In genomic region chr2:11578081-11578948, GRCh38 we compare ENCODE assay signal across 18 cellular contexts. TPM values are rescaled to one million over a fixed set of nuclear protein-coding genes. Genes with fewer than 3 reads are reported as not detected.
DNase-seq lines count a peak whose midpoint lies in the region; ATAC-seq, FAIRE-seq and TF ChIP-seq lines count a peak whose summit lies in the region.
"Had no signal": no experiment of that assay in that cellular context is flagged by ENCODE, and none has a peak within 500 bp of the region (broad histone marks: within the 10 kb centered on the region; RNA-seq: fewer than 3 reads in every experiment).

No MANE protein-coding gene starts in this region.

- DNase-seq in A549 (ENCODE audit: low read depth in 1 of 2, low spot score in 1 of 2) (no peak), Caco-2 (no peak), K562 (ENCODE audit: extremely low read depth in 1 of 4, low spot score in 3 of 4) (peak in 1 of 4 experiments; percentile 25), posterior vena cava (ENCODE audit: low spot score) (peak; percentile 63), NCI-H524 (lab: John Stamatoyannopoulos, UW) (no peak), upper lobe of right lung (no peak)
- no peak for DNase-seq in activated CD4-positive, alpha-beta T cell treated with anti-CD3 and anti-CD28 coated beads for 4 hours
- DNase-seq: C1 segment of cervical spinal cord, DMS 273 treated with DMSO at 0.1 percent for 48 hours, GDM1, HCEC 1CT, KG1, NCI-H1105 treated with DMSO at 0.1 percent for 48 hours, NCI-H1694 treated with DMSO at 0.1 percent for 48 hours, NCI-H2227 treated with DMSO at 0.1 percent for 48 hours, NCI-H524 treated with DMSO at 0.1 percent for 48 hours had no signal

- no peak for TF ChIP-seq EP300 in A549 (IDR thresholded peaks at IDR 0.05)
- TF ChIP-seq EP300 in K562 (IDR thresholded peaks at IDR 0.05; ENCODE audit: low read length) = no peak

- no peaks in the 10 kb centered on the region for H3K4me1 Mint-ChIP-seq in Caco-2 (ENCODE audit: low read depth, unreplicated experiment)

- TF ChIP-seq CTCF in A549 (IDR thresholded peaks at IDR 0.05) (no peak), Caco-2 (IDR thresholded peaks at IDR 0.05; ENCODE audit: insufficient read depth in 1 of 2, low read depth in 1 of 2, low read length in 1 of 2, severe bottlenecking in 1 of 2, unreplicated experiment in 1 of 2) (no peak), K562 (IDR thresholded peaks at IDR 0.05 in 2 of 3, conservative IDR thresholded peaks at IDR 0.05 in 1 of 3; ENCODE audit: insufficient read depth in 2 of 3, low read depth in 1 of 3, low read length in 3 of 3) (no peak), upper lobe of right lung (IDR thresholded peaks at IDR 0.05) (no peak)

- no peaks in the 10 kb centered on the region for H3K27me3 Mint-ChIP-seq in Caco-2 (ENCODE audit: insufficient read depth, unreplicated experiment)

- peak overlapping the region; percentile 70 for H3K27ac Mint-ChIP-seq in Caco-2 (ENCODE audit: unreplicated experiment)

- TF ChIP-seq POLR2A in A549 (IDR thresholded peaks at IDR 0.05; ENCODE audit: low read length) (no peak), K562 (conservative IDR thresholded peaks at IDR 0.05) (no peak)

- H3K27ac ChIP-seq in A549 (no peak overlapping the region), K562 (ENCODE audit: extremely low read depth, low read depth, low read length) (no peak overlapping the region), upper lobe of right lung (no peak overlapping the region)
- H3K27ac ChIP-seq: SJSA1 had no signal

- H3K36me3 ChIP-seq in Caco-2 (ENCODE audit: control insufficient read depth, insufficient read depth, low read length) = no peaks in the 10 kb centered on the region
- H3K36me3 ChIP-seq in K562 (ENCODE audit: control insufficient read depth, insufficient read depth, low read length) = no peaks in the 10 kb centered on the region; the same call in 2 of the 3 replicates
- no peaks in the 10 kb centered on the region for H3K36me3 ChIP-seq in upper lobe of right lung
- H3K36me3 ChIP-seq: SJSA1 had no signal

- BruUV-seq in Caco-2 (replicated peaks; lab: Mats Ljungman, UMichigan) (no TSS peak), K562 (replicated peaks; lab: Mats Ljungman, UMichigan) (no TSS peak)

- H3K9me3 ChIP-seq in A549 (no peaks in the 10 kb centered on the region), Caco-2 (no peaks in the 10 kb centered on the region), K562 (replicated peaks; ENCODE audit: control insufficient read depth, insufficient read depth, low read depth, low read length) (no peaks in the 10 kb centered on the region), upper lobe of right lung (no peaks in the 10 kb centered on the region)
- H3K9me3 ChIP-seq: SJSA1 had no signal

- H4K20me1 ChIP-seq in K562 (replicated peaks; ENCODE audit: control insufficient read depth, insufficient read depth, low read length) = no peaks in the 10 kb centered on the region

- H3K9me1 ChIP-seq in K562 (ENCODE audit: control insufficient read depth, insufficient read depth, low read length) = no peaks in the 10 kb centered on the region

- no peak overlapping the region for H2AFZ ChIP-seq in K562 (ENCODE audit: low read depth, low read length)

- H3K36me3 Mint-ChIP-seq in Caco-2 (ENCODE audit: insufficient read depth, unreplicated experiment) = no peaks in the 10 kb centered on the region

- H3K79me2 ChIP-seq in K562 (ENCODE audit: control insufficient read depth, insufficient read depth, low read length) = no peaks in the 10 kb centered on the region

- ATAC-seq in A549 = no peak
- ATAC-seq in K562 = no peak
- no peak for ATAC-seq in HG02973 (IDR thresholded peaks at IDR 0.05; ENCODE audit: unreplicated experiment)
- ATAC-seq in upper lobe of right lung = no peak

- POLR2A ChIA-PET in A549 (lab: Yijun Ruan, JAX) = no interaction called here
- POLR2A ChIA-PET in Caco-2 (lab: Charles Lee) = interaction anchor here (0.6 kb wide), 1 partner anchor 132 kb away, joined by 4 read pairs; no protein-coding TSS in a partner anchor
- POLR2A ChIA-PET in K562 (lab: Yijun Ruan, JAX) = interaction anchor here (1.0 to 1.2 kb wide), 2 partner anchors 102 to 156 kb away, joined by 3 to 4 read pairs; no protein-coding TSS in a partner anchor

- peaks cover 12% of the 10 kb centered on the region; the same call in 2 of the 3 replicates for H3K4me1 ChIP-seq in A549
- H3K4me1 ChIP-seq in Caco-2 = 0 out of 2 replicates have a peak, but pooled peaks cover 4% of the 10 kb centered on the region
- H3K4me1 ChIP-seq in K562 (replicated peaks in 1 of 2; ENCODE audit: control insufficient read depth in 2 of 2, insufficient read depth in 2 of 2, low read length in 2 of 2) = peaks cover 8 to 9% of the 10 kb centered on the region in 2 experiments; a peak in 3 of 5 replicates
- no peaks in the 10 kb centered on the region for H3K4me1 ChIP-seq in upper lobe of right lung

- H3K27me3 ChIP-seq in Caco-2 (replicated peaks; ENCODE audit: control insufficient read depth, insufficient read depth, low read length) = no peaks in the 10 kb centered on the region
- peaks cover 4 to 91% of the 10 kb centered on the region in 2 experiments; a peak in 3 of 5 replicates for H3K27me3 ChIP-seq in K562 (ENCODE audit: control insufficient read depth in 2 of 2, insufficient read depth in 2 of 2, low read length in 2 of 2)
- no peaks in the 10 kb centered on the region for H3K27me3 ChIP-seq in upper lobe of right lung
- H3K27me3 ChIP-seq: SJSA1 had no signal

- no peak overlapping the region for H3K4me3 ChIP-seq in A549
- no peak overlapping the region for H3K4me3 ChIP-seq in Caco-2 (ENCODE audit: low read depth, low read length)
- no peak overlapping the region for H3K4me3 ChIP-seq in K562
- no peak overlapping the region for H3K4me3 ChIP-seq in upper lobe of right lung
- H3K4me3 ChIP-seq: SJSA1 had no signal

- H3K9ac ChIP-seq in K562 (ENCODE audit: insufficient read depth in 1 of 2, low read depth in 2 of 2, low read length in 2 of 2) = no peak overlapping the region

- FAIRE-seq in A549 (lab: Jason Lieb, UNC) = no peak
- peak; percentile 32 for FAIRE-seq in K562 (lab: Jason Lieb, UNC)

- H3K4me3 Mint-ChIP-seq in Caco-2 (ENCODE audit: unreplicated experiment) = no peak overlapping the region

- no peaks in the 10 kb centered on the region for H3K9me3 Mint-ChIP-seq in Caco-2 (ENCODE audit: unreplicated experiment)

- CTCF ChIA-PET in A549 (lab: Yijun Ruan, JAX) = interaction anchor here (1.1 to 12.9 kb wide), 5 partner anchors 9 to 447 kb away, joined by 3 to 350 read pairs (median 21); a partner anchor contains a TSS
- CTCF ChIA-PET in Caco-2 (lab: Charles Lee) = no interaction called here
- CTCF ChIA-PET in K562 (lab: Yijun Ruan, JAX; ENCODE audit: low intra/inter-chr PET ratio) = interaction anchor here (0.6 to 1.2 kb wide), 3 partner anchors 89 to 1354 kb away, joined by 3 read pairs; no protein-coding TSS in a partner anchor

- H3K4me2 ChIP-seq in A549 = no peak overlapping the region
- H3K4me2 ChIP-seq in K562 (ENCODE audit: insufficient read depth, low read length) = peak overlapping the region; percentile 19; the same call in 1 of the 2 replicates

- WGBS in A549 (ENCODE audit: missing lambda C conversion rate) = 67% methylated on average over 22 of the region's 22 CpGs
- 6% methylated on average over 20 of the region's 22 CpGs for WGBS in K562 (ENCODE audit: insufficient coverage, low coverage, missing lambda C conversion rate)

- intact Hi-C loops in Caco-2 (cut with micrococcal nuclease; ENCODE audit: unreplicated experiment) = no loop called here
- intact Hi-C loops in K562 (cut with micrococcal nuclease) = no loop called here
- intact Hi-C loops in posterior vena cava (cut with DNase I) = no loop called here
- intact Hi-C loops in upper lobe of right lung (cut with DNase I) = no loop called here

- in situ Hi-C loops in K562 (cut with MboI) = no loop called here

- TF ChIP-seq RAD21 in A549 (conservative IDR thresholded peaks at IDR 0.05 in 1 of 2, IDR thresholded peaks at IDR 0.05 in 1 of 2) (no peak), K562 (CRISPR knock-in tag; conservative IDR thresholded peaks at IDR 0.05 in 1 of 2, IDR thresholded peaks at IDR 0.05 in 1 of 2) (no peak)

TF ChIP-seq in A549, 52 proteins besides CTCF, POLR2A, EP300 and RAD21 (continues in another document):
- no peak for TF ChIP-seq HOXB13 (CRISPR knock-in tag; IDR thresholded peaks at IDR 0.05; ENCODE audit: low read depth)
- peak; percentile 85 for TF ChIP-seq MAFK (IDR thresholded peaks at IDR 0.05; ENCODE audit: partially characterized antibody)

TF ChIP-seq in K562, 482 proteins besides CTCF, POLR2A, EP300 and RAD21 (continues in another document):
- no peak for TF ChIP-seq GATA2 (CRISPR knock-in tag; IDR thresholded peaks at IDR 0.05)
- TF ChIP-seq MAFF (IDR thresholded peaks at IDR 0.05; ENCODE audit: low read length) = peak; percentile 70
- peak; percentile 75 for TF ChIP-seq MAFK (IDR thresholded peaks at IDR 0.05; ENCODE audit: low read length)
- peak; percentile 94 for TF ChIP-seq ZNF316 (IDR thresholded peaks at IDR 0.05)
- TF ChIP-seq NFE2 (IDR thresholded peaks at IDR 0.05; ENCODE audit: low read depth) = peak; percentile 68; the same call in 1 of the 2 replicates

RNA-seq across cellular contexts. Expression of gene GREB1, which starts 44.5 kb away (rescaled TPM):
- 1.3 and 1.7 TPM in 2 replicates for polyA plus RNA-seq in A549 (2011; rRNA removed)
- polyA plus RNA-seq in A549 (2012; cell fraction: cytosol; rRNA removed) = 1.0 and 1.2 TPM in 2 replicates
- polyA plus RNA-seq in A549 (2012; cell fraction: nucleus; rRNA removed) = 1.1 and 1.8 TPM in 2 replicates
- polyA plus RNA-seq in A549 (2017; fragmentation: RNase III; extraction: RNeasy Plus Mini Kit Qiagen cat#74134 plus additional on column Dnase treatment) = 1.1 to 1.4 TPM (median 1.4 TPM) in 3 replicates
- 1.2 and 2.1 TPM in 2 replicates for polyA minus RNA-seq in A549 (2011; rRNA and poly(A)+ RNA removed)
- 2.2 and 2.4 TPM in 2 replicates for total RNA-seq in Caco-2 (2022)
- total RNA-seq in K562 (2011; cell fraction: chromatin; rRNA removed; ENCODE audit: low replicate concordance) = 0.21 and 0.90 TPM in 2 replicates
- 0.33 and 1.2 TPM in 2 replicates for total RNA-seq in K562 (2011; cell fraction: nucleolus; rRNA removed)
- not detected in 2 replicates for total RNA-seq in K562 (2011; cell fraction: nucleoplasm; rRNA removed)
- 0.65 TPM in 1 of 2 replicates, not detected in the other for total RNA-seq in K562 (2014; rRNA removed)
- total RNA-seq in K562 (2014; rRNA removed; fragmentation: Illumina TruSeq; extraction: Trizol) = 0.44 TPM in 1 of 2 replicates, not detected in the other
- total RNA-seq in K562 (2015; rRNA removed; fragmentation: Illumina TruSeq; extraction: Trizol) = 0.07 and 0.19 TPM in 2 replicates
- total RNA-seq in K562 (2021) = 0.42 and 1.3 TPM in 2 replicates
- polyA plus RNA-seq in K562 (2011; rRNA removed) = 0.07 and 0.22 TPM in 2 replicates
- 0.15 and 0.21 TPM in 2 replicates for polyA plus RNA-seq in K562 (2011; cell fraction: cytosol; rRNA removed)
- polyA plus RNA-seq in K562 (2011; cell fraction: nucleus; rRNA removed) = 0.04 and 0.13 TPM in 2 replicates
- 0.15 and 0.16 TPM in 2 replicates for polyA plus RNA-seq in K562 (2012)
- 0.07 and 0.09 TPM in 2 replicates for polyA plus RNA-seq in K562 (2014; fragmentation: Illumina TruSeq; extraction: Trizol)
- polyA plus RNA-seq in K562 (2014; fragmentation: Nextera tagmentation; extraction: Ambion mirVana) = under 1 TPM; 0.04 to 0.11 TPM
- 0.58 and 0.86 TPM in 2 replicates for polyA plus RNA-seq in K562 (2014; rRNA removed)
- polyA minus RNA-seq in K562 (2011; rRNA and poly(A)+ RNA removed) = not detected in 2 replicates
- not detected in 2 replicates for polyA minus RNA-seq in K562 (2011; cell fraction: cytosol; rRNA and poly(A)+ RNA removed)
- not detected in 2 replicates for polyA minus RNA-seq in K562 (2011; cell fraction: nucleus; rRNA and poly(A)+ RNA removed)
- total RNA-seq in posterior vena cava = 10 to 100 TPM in 1 of 2 donors, 1 to 10 TPM in 1; 7.4 to 15.4 TPM
- total RNA-seq in upper lobe of right lung = 0.90 TPM
- total RNA-seq: SJSA1 had no signal

Comparison
In these comparisons a context has a peak if more than half of its experiments do, and no peak if none do; other contexts are left out.
1. Of the 35 proteins assayed by ChIP-seq in both K562 and A549: peak only in K562: none; only in A549: none; in both: MAFK; in neither: 33; mixed calls (peak in some experiments, not most) for 1.